ENCODE assay signal across 16 cellular contexts in the genomic region with DNA sequence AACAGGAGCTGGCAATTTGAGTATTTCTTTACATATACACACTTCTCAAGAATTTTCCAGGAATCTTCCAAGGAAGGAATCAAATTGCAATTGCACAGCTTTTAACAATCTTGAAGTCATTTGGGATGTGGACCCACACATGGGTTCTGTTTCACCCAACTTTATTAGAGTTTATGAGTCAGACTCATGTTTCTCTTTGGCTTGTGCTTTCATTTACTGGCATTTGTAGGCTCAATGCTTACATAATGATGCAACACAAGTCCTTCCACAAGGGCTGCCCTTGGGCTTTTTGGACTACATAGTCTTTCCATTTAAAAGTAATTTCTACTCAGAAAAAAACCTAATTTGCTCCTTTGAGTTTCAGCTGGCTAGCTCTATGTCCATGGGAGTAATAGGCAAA. TPM values are rescaled to one million over a fixed set of nuclear protein-coding genes. Genes with fewer than 3 reads are reported as not detected.
DNase-seq lines count a peak whose midpoint lies in the region; ATAC-seq and TF ChIP-seq lines count a peak whose summit lies in the region.
"Had no signal": no experiment of that assay in that cellular context is flagged by ENCODE, and none has a peak within 500 bp of the region (broad histone marks: within the 10 kb centered on the region; RNA-seq: fewer than 3 reads in every experiment).

No MANE protein-coding gene starts in this region.

- H3K4me3 ChIP-seq in RWPE2 (ENCODE audit: severe bottlenecking), result no peak overlapping the region
- H3K4me3 ChIP-seq in prostate gland, result no peak overlapping the region
- H3K4me3 ChIP-seq: heart left ventricle, lung, ovary had no signal

- H3K9me3 ChIP-seq in RWPE2 (ENCODE audit: severe bottlenecking) (no peaks in the 10 kb centered on the region), prostate gland (no peaks in the 10 kb centered on the region)
- H3K9me3 ChIP-seq: ovary had no signal

- H3K27ac ChIP-seq in RWPE2 (ENCODE audit: poor library complexity, severe bottlenecking), result no peak overlapping the region
- H3K27ac ChIP-seq in epithelial cell of prostate, result peak overlapping the region; percentile 45
- peak overlapping the region in 1 of 2 donors; percentile 12 for H3K27ac ChIP-seq in prostate gland
- H3K27ac ChIP-seq: ovary had no signal

- ATAC-seq in RWPE2 (ENCODE audit: low read depth), result peak; percentile 24; the same call in 1 of the 3 replicates
- ATAC-seq: heart left ventricle had no signal

- intact Hi-C loops in prostate gland (cut with DNase I), result loop anchor here (10.0 kb wide), 1 partner anchor 950 kb away; a partner anchor contains a TSS

- H3K4me1 ChIP-seq in RWPE2 (ENCODE audit: insufficient read depth, poor library complexity, severe bottlenecking), result peaks cover 13% of the 10 kb centered on the region
- H3K4me1 ChIP-seq in prostate gland (replicated peaks), result no peaks in the 10 kb centered on the region

- DNase-seq in ELR (ENCODE audit: low read depth), result peak; percentile 65
- no peak for DNase-seq in RWPE2 (ENCODE audit: low spot score)
- DNase-seq in epithelial cell of prostate (ENCODE audit: low read depth, low spot score), result peak; percentile 48
- peak; percentile 42 for DNase-seq in prostate gland (ENCODE audit: low spot score)
- no peak for DNase-seq in DMS153 treated with DMSO at 0.1 percent for 48 hours (lab: John Stamatoyannopoulos, UW; ENCODE audit: unreplicated experiment)
- no peak for DNase-seq in NCI-H1105 treated with DMSO at 0.1 percent for 48 hours (lab: John Stamatoyannopoulos, UW)
- no peak for DNase-seq in activated CD8-positive, alpha-beta memory T cell treated with anti-CD3 and anti-CD28 coated beads, Interleukin-2, amount 50 U/mL, for 4 hours
- no peak for DNase-seq in cerebellum (ENCODE audit: low spot score)
- DNase-seq: activated CD8-positive, alpha-beta memory T cell treated with anti-CD3 and anti-CD28 coated beads for 24 hours; activated naive CD4-positive, alpha-beta T cell treated with anti-CD3 and anti-CD28 coated beads, Interleukin-2, amount 10 ng/mL, durations not matched to agents 7 days and 5 days; CD4-positive, alpha-beta memory T cell; GOT3; heart left ventricle; ovary; stimulated activated CD4-positive, alpha-beta T cell treated with anti-CD3 and anti-CD28 coated beads, Interleukin-1b, Interleukin-23, amount 100 ng/mL, for 48 hours had no signal

- no peaks in the 10 kb centered on the region for H3K27me3 ChIP-seq in RWPE2 (ENCODE audit: insufficient read depth, poor library complexity, severe bottlenecking)
- no peaks in the 10 kb centered on the region for H3K27me3 ChIP-seq in prostate gland (replicated peaks; ENCODE audit: insufficient read depth)
- H3K27me3 ChIP-seq: heart left ventricle, ovary had no signal

- TF ChIP-seq CTCF in RWPE2 (IDR thresholded peaks at IDR 0.05; ENCODE audit: poor library complexity, severe bottlenecking) (no peak), prostate gland (IDR thresholded peaks at IDR 0.05) (peak in 1 of 4 experiments; percentile 6)

- H3K36me3 ChIP-seq in RWPE2 (ENCODE audit: low read depth), result no peaks in the 10 kb centered on the region
- H3K36me3 ChIP-seq in prostate gland, result no peaks in the 10 kb centered on the region
- H3K36me3 ChIP-seq: heart left ventricle, ovary had no signal

- TF ChIP-seq POLR2A in prostate gland (IDR thresholded peaks at IDR 0.05), result no peak

RNA-seq across cellular contexts. Expression of a gene that starts 4.6 kb away (rescaled TPM):
- total RNA-seq in prostate gland (10 to 100 TPM; 29.2 to 37.7 TPM), cerebellum (20.1 TPM)

RNA-seq across cellular contexts. Expression of a gene that starts 8.5 kb away (rescaled TPM):
- total RNA-seq in prostate gland (1 to 10 TPM; 3.1 to 6.2 TPM), cerebellum (12.0 TPM)

RNA-seq across cellular contexts. Expression of a gene that starts 12.7 kb away (rescaled TPM):
- total RNA-seq in prostate gland, result 10 to 100 TPM; 15.6 to 32.5 TPM
- total RNA-seq in cerebellum, result 10.6 TPM

Comparison
In these comparisons a context has a peak if more than half of its experiments do, and no peak if none do; other contexts are left out.
1. DNase-seq: peak in ELR (single experiment), epithelial cell of prostate (single experiment) and prostate gland (single experiment); none in RWPE2 (single experiment), DMS153 treated with DMSO at 0.1 percent for 48 hours (single experiment), NCI-H1105 treated with DMSO at 0.1 percent for 48 hours (single experiment), activated CD8-positive, alpha-beta memory T cell treated with anti-CD3 and anti-CD28 coated beads, Interleukin-2, amount 50 U/mL, for 4 hours (single experiment) and cerebellum (single experiment).